Comparison of ENCODE assay signal across 17 cellular contexts in the genomic region with DNA sequence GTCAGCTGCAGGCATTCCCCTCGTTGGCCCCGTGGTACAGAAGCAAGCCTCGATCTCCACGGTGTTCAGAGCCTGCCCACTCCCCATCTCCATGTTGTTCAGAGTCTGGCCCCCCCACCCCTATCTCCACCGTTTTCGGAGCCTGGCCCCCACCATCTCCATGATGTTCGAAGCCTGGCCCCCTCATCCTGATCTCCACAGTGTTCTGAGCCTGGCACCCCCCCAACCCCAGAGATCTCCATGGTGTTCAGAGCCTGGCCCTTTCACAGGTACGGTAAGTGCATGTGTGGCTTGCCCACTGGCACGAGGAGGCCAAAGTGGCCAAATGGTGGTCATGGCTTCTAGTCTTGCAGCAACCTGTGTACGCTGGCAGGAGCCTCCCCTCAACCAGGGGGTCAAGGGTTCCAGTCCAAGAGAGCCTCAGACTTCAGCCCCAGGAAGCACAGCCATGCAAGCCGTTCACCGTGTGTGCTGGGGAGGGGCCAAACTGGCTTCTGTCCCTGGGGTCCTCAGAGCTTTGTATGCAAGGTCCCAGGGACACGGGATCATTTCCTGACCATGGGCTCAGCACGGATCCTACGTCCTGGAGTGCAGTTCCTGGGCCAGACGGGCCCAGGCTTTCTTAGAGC. TPM values are rescaled to one million over a fixed set of nuclear protein-coding genes. Genes with fewer than 3 reads are reported as not detected.
DNase-seq lines count a peak whose midpoint lies in the region; ATAC-seq and TF ChIP-seq lines count a peak whose summit lies in the region.
"Had no signal": no experiment of that assay in that cellular context is flagged by ENCODE, and none has a peak within 500 bp of the region (broad histone marks: within the 10 kb centered on the region; RNA-seq: fewer than 3 reads in every experiment).

No MANE protein-coding gene starts in this region.

- WGBS in neuronal stem cell (ENCODE audit: extremely low coverage in 2 of 2, insufficient read length in 2 of 2, insufficient replicate concordance in 1 of 2), 2 donors, result no CpG with 5 or more reads among the region's 16 CpGs

- H2BK5ac ChIP-seq in neuronal stem cell (ENCODE audit: low read length), result no peak overlapping the region

- in situ Hi-C loops in GM13977 (cut with MboI; ENCODE audit: low pct_unique_long_range_greater_than_20kb, low sequenced_read_pairs, unreplicated experiment), result no loop called here

- no peaks in the 10 kb centered on the region for H3K9me3 Mint-ChIP-seq in type B pancreatic cell

- H2AFZ ChIP-seq in neuronal stem cell (ENCODE audit: low read length), result no peak overlapping the region

- H3K27ac ChIP-seq in colonic mucosa (no peak overlapping the region), neuronal stem cell (replicated peaks; ENCODE audit: low read length) (no peak overlapping the region)
- H3K27ac ChIP-seq: C4-2B had no signal

- peaks cover 19% of the 10 kb centered on the region for H3K27me3 Mint-ChIP-seq in type B pancreatic cell

- H3K9me3 ChIP-seq in colonic mucosa (no peaks in the 10 kb centered on the region), neuronal stem cell (replicated peaks in 1 of 2; ENCODE audit: control insufficient read depth in 2 of 2, insufficient read depth in 1 of 2, low read depth in 1 of 2, low read length in 2 of 2) (peaks cover 0 to 5% of the 10 kb centered on the region in 2 donors)

- no peak overlapping the region for H4K8ac ChIP-seq in neuronal stem cell (ENCODE audit: low read depth, low read length)

- peak overlapping the region; percentile 98 for H3K14ac ChIP-seq in neuronal stem cell (ENCODE audit: low read length)

- H3K4ac ChIP-seq in neuronal stem cell (ENCODE audit: low read length), result no peak overlapping the region

- H3K27ac Mint-ChIP-seq in type B pancreatic cell, result no peak overlapping the region

- peak overlapping the region; percentile 17 for H3K18ac ChIP-seq in neuronal stem cell (ENCODE audit: low read length)

- H3K9ac ChIP-seq in colonic mucosa (ENCODE audit: low read depth in 2 of 2, low read length in 2 of 2) (no peak overlapping the region), neuronal stem cell (ENCODE audit: low read depth, low read length, poor library complexity) (no peak overlapping the region)

- no peaks in the 10 kb centered on the region for H3K36me3 Mint-ChIP-seq in type B pancreatic cell

- H4K91ac ChIP-seq in neuronal stem cell (ENCODE audit: low read depth, low read length, poor library complexity), result no peak overlapping the region

- peak overlapping the region; percentile 95 for H3K23ac ChIP-seq in neuronal stem cell (ENCODE audit: low read depth, low read length, poor library complexity)

- no peak overlapping the region for H3K4me2 ChIP-seq in neuronal stem cell (ENCODE audit: insufficient read depth, low read length, poor library complexity, severe bottlenecking)

- H3K27me3 ChIP-seq in colonic mucosa, result no peaks in the 10 kb centered on the region
- H3K27me3 ChIP-seq in neuronal stem cell (ENCODE audit: control insufficient read depth in 3 of 3, insufficient read depth in 3 of 3, low read depth in 1 of 3, low read length in 3 of 3), result no peaks in the 10 kb centered on the region

- peaks cover under 1% of the 10 kb centered on the region for H3K79me1 ChIP-seq in neuronal stem cell (ENCODE audit: low read depth, low read length)

- H2BK12ac ChIP-seq in neuronal stem cell (ENCODE audit: low read length), result peak overlapping the region; percentile 22

- DNase-seq in GM13977 (ENCODE audit: low spot score) (peak; percentile 6), colonic mucosa (peak; percentile 13), neuronal stem cell (ENCODE audit: low spot score) (no peak), type B pancreatic cell (ENCODE audit: extremely low spot score, unreplicated experiment) (peak; percentile 63), AG08396 (ENCODE audit: low spot score) (no peak), Right ventricle myocardium superior (no peak)
- DNase-seq: GDM1, Kasumi-1, NCI-H1694 treated with DMSO at 0.1 percent for 48 hours, NCI-H2081 treated with DMSO at 0.1 percent for 48 hours, NCI-H446, NCI-H526 treated with DMSO at 0.1 percent for 48 hours, OCI-M1 had no signal

- H2BK120ac ChIP-seq in neuronal stem cell (ENCODE audit: low read depth, low read length), result no peak overlapping the region

- no peak overlapping the region for H3K4me3 Mint-ChIP-seq in type B pancreatic cell

- H3K4me1 ChIP-seq in colonic mucosa, result no peaks in the 10 kb centered on the region
- no peaks in the 10 kb centered on the region for H3K4me1 ChIP-seq in neuronal stem cell (ENCODE audit: control insufficient read depth in 2 of 2, insufficient read depth in 1 of 2, low read depth in 1 of 2, low read length in 2 of 2)

- no peak for ATAC-seq in HG02870 (IDR thresholded peaks at IDR 0.05; ENCODE audit: unreplicated experiment)
- ATAC-seq in Right ventricle myocardium superior (ENCODE audit: poor library complexity), result no peak
- ATAC-seq: Right ventricle myocardium inferior had no signal

- TF ChIP-seq CTCF in GM13977 (IDR thresholded peaks at IDR 0.05; ENCODE audit: extremely low read depth, insufficient read depth, missing control alignments) (no peak), colonic mucosa (IDR thresholded peaks at IDR 0.05) (no peak), type B pancreatic cell (conservative IDR thresholded peaks at IDR 0.05) (no peak)

- no peaks in the 10 kb centered on the region for H3K4me1 Mint-ChIP-seq in type B pancreatic cell (ENCODE audit: unreplicated experiment)

- intact Hi-C loops in colonic mucosa (cut with DNase I) (no loop called here), Right ventricle myocardium superior (cut with DNase I) (no loop called here)

- H3K4me3 ChIP-seq in colonic mucosa (no peak overlapping the region), neuronal stem cell (ENCODE audit: low read length in 2 of 2) (no peak overlapping the region)

- H2BK15ac ChIP-seq in neuronal stem cell (ENCODE audit: low read length), result no peak overlapping the region

- H3K36me3 ChIP-seq in colonic mucosa, result no peaks in the 10 kb centered on the region
- no peaks in the 10 kb centered on the region for H3K36me3 ChIP-seq in neuronal stem cell (replicated peaks in 1 of 2; ENCODE audit: control insufficient read depth in 2 of 2, insufficient read depth in 2 of 2, low read length in 2 of 2)

- H2AK5ac ChIP-seq in neuronal stem cell (ENCODE audit: low read depth, low read length), result peak overlapping the region; percentile 81

RNA-seq across cellular contexts. Expression of a gene that starts 13.3 kb away (rescaled TPM):
- total RNA-seq in colonic mucosa, result 1 to 10 TPM; 2.1 to 5.3 TPM
- 6.9 TPM for polyA plus RNA-seq in neuronal stem cell (2013, experiment 1 of 2)
- 6.2 TPM for polyA plus RNA-seq in neuronal stem cell (2013, experiment 2 of 2)
- total RNA-seq in type B pancreatic cell (ENCODE audit: low replicate concordance), result 2.1 and 5.5 TPM in 2 replicates
- total RNA-seq in Right ventricle myocardium superior, result 2.0 TPM
- total RNA-seq: SK-MEL-5 had no signal

Comparison
In these comparisons a context has a peak if more than half of its experiments do, and no peak if none do; other contexts are left out.
1. DNase-seq: peak in GM13977 (single experiment), colonic mucosa (single experiment) and type B pancreatic cell (single experiment); none in neuronal stem cell (single experiment), AG08396 (single experiment) and Right ventricle myocardium superior (single experiment).